8 cellular contexts compared by ENCODE assay signal in genomic region chr16:89442990-89443726, GRCh38. TPM values are rescaled to one million over a fixed set of nuclear protein-coding genes. Genes with fewer than 3 reads are reported as not detected.
DNase-seq lines count a peak whose midpoint lies in the region; ATAC-seq, FAIRE-seq and TF ChIP-seq lines count a peak whose summit lies in the region.

No MANE protein-coding gene starts in this region.

- H3K14ac ChIP-seq in H1 (ENCODE audit: insufficient read length) = no peak overlapping the region

- H3K4me3 ChIP-seq in OCI-LY1 (ENCODE audit: low read depth, low read length, poor library complexity, severe bottlenecking) (no peak overlapping the region), H1 (ENCODE audit: extremely low read depth in 1 of 4, insufficient read depth in 2 of 4, low read depth in 3 of 4, low read length in 4 of 4) (no peak overlapping the region)

- no peak overlapping the region for H2BK20ac ChIP-seq in H1 (ENCODE audit: low read length)

- no peak overlapping the region for H4K5ac ChIP-seq in H1 (ENCODE audit: insufficient read length, low read depth, low read length)

- no peak overlapping the region for H4K91ac ChIP-seq in H1 (replicated peaks; ENCODE audit: insufficient read length, low read length)

- CTCF ChIA-PET in H1 (lab: Charles Lee; ENCODE audit: partially characterized antibody) = interaction anchor here (0.6 to 2.3 kb wide), 8 partner anchors 11 to 52 kb away, joined by 3 to 7 read pairs (median 3); no protein-coding TSS in a partner anchor

- no peak for TF ChIP-seq EP300 in H1 (IDR thresholded peaks at IDR 0.05; ENCODE audit: borderline replicate concordance in 1 of 2, low read depth in 2 of 2, low read length in 2 of 2)

- DNase-seq in NCI-H2196 (lab: John Stamatoyannopoulos, UW; ENCODE audit: unreplicated experiment) = peak; percentile 22
- no peak for DNase-seq in NCI-H2196 treated with DMSO at 0.1 percent for 48 hours (lab: John Stamatoyannopoulos, UW; ENCODE audit: unreplicated experiment)
- no peak for DNase-seq in H1 (ENCODE audit: low read depth in 1 of 2, low spot score in 2 of 2)
- no peak for DNase-seq in naive thymus-derived CD8-positive, alpha-beta T cell
- DNase-seq in frontal cortex (ENCODE audit: low spot score in 2 of 2) = no peak

- H3K36me3 ChIP-seq in OCI-LY1 (ENCODE audit: insufficient read depth, low read length) (peaks cover 6% of the 10 kb centered on the region; the same call in 1 of the 2 replicates), H1 (ENCODE audit: control insufficient read depth in 2 of 4, insufficient read depth in 4 of 4, low read length in 3 of 4) (no peaks in the 10 kb centered on the region)

- FAIRE-seq in H1 (lab: Jason Lieb, UNC) (no peak), frontal cortex (lab: Jason Lieb, UNC) (no peak)

- H3K9me2 ChIP-seq in OCI-LY1 (ENCODE audit: low read depth, low read length) = no peaks in the 10 kb centered on the region

- no peak overlapping the region for H2BK12ac ChIP-seq in H1 (ENCODE audit: low read depth, low read length)

- POLR2A ChIA-PET in H1 (lab: Charles Lee; ENCODE audit: partially characterized antibody) = interaction anchor here (0.5 to 2.2 kb wide), 6 partner anchors 9 to 61 kb away, joined by 3 to 8 read pairs (median 4); no protein-coding TSS in a partner anchor
- POLR2A ChIA-PET in naive thymus-derived CD8-positive, alpha-beta T cell (lab: Charles Lee) = interaction anchor here (0.7 to 3.2 kb wide), 4 partner anchors 13 to 65 kb away, joined by 4 to 12 read pairs (median 10); partner anchors contain the start of gene SPG7

- no peak overlapping the region for H2BK120ac ChIP-seq in H1 (replicated peaks; ENCODE audit: low read depth, low read length)

- 82% methylated on average over 13 of the region's 13 CpGs; no CpG with 5 or more reads in 1 of the 2 experiments for WGBS in H1 (ENCODE audit: extremely low coverage in 1 of 2, insufficient coverage in 1 of 2, insufficient read length in 1 of 2, insufficient replicate concordance in 2 of 2, low coverage in 1 of 2, low lambda C conversion rate in 2 of 2, missing lambda C conversion rate in 1 of 2), 2 experiments

- H2AK5ac ChIP-seq in H1 (ENCODE audit: low read depth, low read length) = no peak overlapping the region

- no peak overlapping the region for H4K8ac ChIP-seq in H1 (ENCODE audit: extremely low read depth, insufficient read depth, low read length)

- H3K27me3 Mint-ChIP-seq in naive thymus-derived CD8-positive, alpha-beta T cell = no peaks in the 10 kb centered on the region

- peak overlapping the region; percentile 56 to 85 (median 78) for H3K4me3 Mint-ChIP-seq in naive thymus-derived CD8-positive, alpha-beta T cell

- peaks cover 63 to 95% (median 94%) of the 10 kb centered on the region in 4 donors for H3K4me1 Mint-ChIP-seq in naive thymus-derived CD8-positive, alpha-beta T cell

- TF ChIP-seq CTCF in OCI-LY1 (IDR thresholded peaks at IDR 0.05; ENCODE audit: low read length) (no peak), H1 (IDR thresholded peaks at IDR 0.05; ENCODE audit: control extremely low read depth in 1 of 3, insufficient read depth in 1 of 3, low read depth in 1 of 3, low read length in 3 of 3) (no peak)

- H3F3A ChIP-seq in OCI-LY1 (ENCODE audit: insufficient read depth, low read length) = no peaks in the 10 kb centered on the region

- peaks cover 0 to 2% (median 0%) of the 10 kb centered on the region in 9 donors for H3K9me3 Mint-ChIP-seq in naive thymus-derived CD8-positive, alpha-beta T cell

- H3K23ac ChIP-seq in H1 (ENCODE audit: insufficient read length) = no peak overlapping the region

- H3K9me3 ChIP-seq in OCI-LY1 (ENCODE audit: low read length) = no peaks in the 10 kb centered on the region
- H3K9me3 ChIP-seq in H1 (ENCODE audit: insufficient read depth in 2 of 2, low read depth in 1 of 2, low read length in 1 of 2) = no peaks in the 10 kb centered on the region

- H3K4me2 ChIP-seq in OCI-LY1 (ENCODE audit: low read length) (peak overlapping the region; percentile 10; the same call in 1 of the 2 replicates), H1 (ENCODE audit: insufficient read depth in 1 of 2, low read depth in 2 of 2, low read length in 2 of 2) (peak overlapping the region in 1 of 2 experiments; percentile 12; a peak in 1 of 4 replicates)

- TF ChIP-seq RAD21 in H1 (IDR thresholded peaks at IDR 0.05 in 1 of 2, conservative IDR thresholded peaks at IDR 0.05 in 1 of 2; ENCODE audit: low read depth in 2 of 2, low read length in 2 of 2) = no peak

- H4K20me1 ChIP-seq in OCI-LY1 (ENCODE audit: insufficient read depth, low read length) (no peaks in the 10 kb centered on the region), H1 (replicated peaks in 1 of 2; ENCODE audit: control insufficient read depth in 1 of 2, insufficient read depth in 2 of 2, low read length in 2 of 2) (peaks cover 64 to 66% of the 10 kb centered on the region in 2 experiments)

- no peak overlapping the region for H3K56ac ChIP-seq in H1 (replicated peaks; ENCODE audit: insufficient read length, low read depth, low read length)

- H3K27me3 ChIP-seq in OCI-LY1 (ENCODE audit: insufficient read depth, low read length) (no peaks in the 10 kb centered on the region), H1 (replicated peaks in 1 of 4; ENCODE audit: control insufficient read depth in 3 of 4, extremely low read depth in 1 of 4, insufficient read depth in 3 of 4, low read length in 3 of 4) (no peaks in the 10 kb centered on the region)

- H2BK15ac ChIP-seq in H1 (ENCODE audit: low read length) = no peak overlapping the region

- ATAC-seq in naive thymus-derived CD8-positive, alpha-beta T cell = peak; percentile 12 to 24
- no peak for ATAC-seq in HG03565 (IDR thresholded peaks at IDR 0.05; ENCODE audit: unreplicated experiment)
- ATAC-seq in activated CD4-positive, CD25-positive, alpha-beta regulatory T cell treated with anti-CD3 and anti-CD28 coated beads, Interleukin-2, amount 50 U/mL, for 24 hours = no peak

- H2BK5ac ChIP-seq in H1 (ENCODE audit: low read depth, low read length) = peak overlapping the region; percentile 61

- H2AFZ ChIP-seq in OCI-LY1 (ENCODE audit: low read length) (no peak overlapping the region), H1 (ENCODE audit: low read length) (no peak overlapping the region)

- H3K79me1 ChIP-seq in H1 (ENCODE audit: low read depth, low read length) = peaks cover 37% of the 10 kb centered on the region

- no peak overlapping the region for H3K4ac ChIP-seq in H1 (replicated peaks; ENCODE audit: insufficient read length, low read depth, low read length)

- H3K27ac ChIP-seq in OCI-LY1 (ENCODE audit: low read depth, low read length, poor library complexity, severe bottlenecking) (peak overlapping the region; percentile 34), H1 (ENCODE audit: low read depth, low read length) (no peak overlapping the region)

- H3K79me2 ChIP-seq in OCI-LY1 (ENCODE audit: insufficient read depth, low read length) = peaks cover 100% of the 10 kb centered on the region
- peaks cover 82 to 100% of the 10 kb centered on the region in 2 experiments for H3K79me2 ChIP-seq in H1 (ENCODE audit: control insufficient read depth in 1 of 2, insufficient read depth in 2 of 2, low read length in 2 of 2)

- peaks cover 50% of the 10 kb centered on the region for H3K4me1 ChIP-seq in OCI-LY1 (ENCODE audit: insufficient read depth, low read length, severe bottlenecking)
- H3K4me1 ChIP-seq in H1 (replicated peaks in 1 of 4; ENCODE audit: control insufficient read depth in 3 of 4, insufficient read depth in 4 of 4, low read length in 3 of 4) = peaks cover 9 to 38% (median 18%) of the 10 kb centered on the region in 4 experiments

- peaks cover 0 to 19% (median 1%) of the 10 kb centered on the region in 3 donors for H3K36me3 Mint-ChIP-seq in naive thymus-derived CD8-positive, alpha-beta T cell

- no peaks in the 10 kb centered on the region for H3K23me2 ChIP-seq in H1 (ENCODE audit: low read depth, low read length)

- peak overlapping the region; percentile 14 to 94 (median 90) for H3K27ac Mint-ChIP-seq in naive thymus-derived CD8-positive, alpha-beta T cell

- no peak for TF ChIP-seq POLR2A in H1 (IDR thresholded peaks at IDR 0.05; ENCODE audit: control extremely low read depth in 1 of 2, low read depth in 2 of 2, low read length in 2 of 2)

- no peak overlapping the region for H3K9ac ChIP-seq in OCI-LY1 (ENCODE audit: low read length)
- H3K9ac ChIP-seq in H1 (replicated peaks in 1 of 4; ENCODE audit: extremely low read depth in 1 of 4, low read depth in 3 of 4, low read length in 3 of 4) = no peak overlapping the region

- peak overlapping the region; percentile 53; the same call in 1 of the 2 replicates for H3K18ac ChIP-seq in H1 (ENCODE audit: extremely low read depth, low read length)

TF ChIP-seq in H1, 55 proteins besides CTCF, POLR2A, EP300 and RAD21 (continues in another document):
- no peak for TF ChIP-seq KDM4A (IDR thresholded peaks at IDR 0.05; ENCODE audit: low read depth, low read length, severe bottlenecking)
- TF ChIP-seq POU5F1 (IDR thresholded peaks at IDR 0.05; ENCODE audit: low read depth, low read length) = no peak
- TF ChIP-seq EZH2 (IDR thresholded peaks at IDR 0.05; ENCODE audit: low read depth, low read length, severe bottlenecking) = no peak
- no peak for TF ChIP-seq USF2 (IDR thresholded peaks at IDR 0.05; ENCODE audit: low read length)
- TF ChIP-seq BCL11A (IDR thresholded peaks at IDR 0.05; ENCODE audit: low read depth in 2 of 2, low read length in 2 of 2) = no peak
- TF ChIP-seq RXRA (IDR thresholded peaks at IDR 0.05; ENCODE audit: insufficient read depth, low read depth, low read length) = no peak
- no peak for TF ChIP-seq JUN (IDR thresholded peaks at IDR 0.05; ENCODE audit: low read depth, low read length)
- no peak for TF ChIP-seq SUZ12 (IDR thresholded peaks at IDR 0.05; ENCODE audit: low read length)

RNA-seq across cellular contexts. Expression of gene ANKRD11, which starts 47.2 kb away (rescaled TPM):
- total RNA-seq in H1 (2021; fragmentation: NEBNext Ultra II Directional; extraction: Animal tissue kit (Norgen Biotek cat#: 25700)) = 136 and 142 TPM in 2 replicates
- polyA plus RNA-seq in H1 (2011; rRNA removed) = 46.5 and 75.1 TPM in 2 replicates
- polyA plus RNA-seq in H1 (2011; cell fraction: cytosol; rRNA removed) = 55.6 TPM
- 181 TPM for polyA plus RNA-seq in H1 (2011; cell fraction: nucleus; rRNA removed)
- 101 to 124 TPM (median 120 TPM) in 4 replicates for polyA plus RNA-seq in H1 (2012, experiment 1 of 2)
- 42.9 TPM for polyA plus RNA-seq in H1 (2012, experiment 2 of 2)
- 91.9 TPM for polyA plus RNA-seq in H1 (2013, experiment 1 of 2)
- 90.9 TPM for polyA plus RNA-seq in H1 (2013, experiment 2 of 2)
- polyA minus RNA-seq in H1 (2011; rRNA and poly(A)+ RNA removed) = 44.8 and 56.7 TPM in 2 replicates
- 80.1 TPM for polyA minus RNA-seq in H1 (2011; cell fraction: cytosol; rRNA and poly(A)+ RNA removed)
- polyA minus RNA-seq in H1 (2011; cell fraction: nucleus; rRNA and poly(A)+ RNA removed) = 118 TPM
- 100 to 1,000 TPM; 326 to 328 TPM for total RNA-seq in naive thymus-derived CD8-positive, alpha-beta T cell
- 10 to 100 TPM in 2 of 3 donors, 1 to 10 TPM in 1; 8.9 to 61.1 (median 13.9) TPM for polyA plus RNA-seq in naive thymus-derived CD8-positive, alpha-beta T cell
- total RNA-seq in frontal cortex = 27.7 TPM

Comparison
In these comparisons a context has a peak if more than half of its experiments do, and no peak if none do; other contexts are left out.
1. ATAC-seq: peak in naive thymus-derived CD8-positive, alpha-beta T cell (2 of 2); none in HG03565 (single experiment) and activated CD4-positive, CD25-positive, alpha-beta regulatory T cell treated with anti-CD3 and anti-CD28 coated beads, Interleukin-2, amount 50 U/mL, for 24 hours (0 of 2).